Comparison of ENCODE assay signal across 1 cellular context in the genomic region with DNA sequence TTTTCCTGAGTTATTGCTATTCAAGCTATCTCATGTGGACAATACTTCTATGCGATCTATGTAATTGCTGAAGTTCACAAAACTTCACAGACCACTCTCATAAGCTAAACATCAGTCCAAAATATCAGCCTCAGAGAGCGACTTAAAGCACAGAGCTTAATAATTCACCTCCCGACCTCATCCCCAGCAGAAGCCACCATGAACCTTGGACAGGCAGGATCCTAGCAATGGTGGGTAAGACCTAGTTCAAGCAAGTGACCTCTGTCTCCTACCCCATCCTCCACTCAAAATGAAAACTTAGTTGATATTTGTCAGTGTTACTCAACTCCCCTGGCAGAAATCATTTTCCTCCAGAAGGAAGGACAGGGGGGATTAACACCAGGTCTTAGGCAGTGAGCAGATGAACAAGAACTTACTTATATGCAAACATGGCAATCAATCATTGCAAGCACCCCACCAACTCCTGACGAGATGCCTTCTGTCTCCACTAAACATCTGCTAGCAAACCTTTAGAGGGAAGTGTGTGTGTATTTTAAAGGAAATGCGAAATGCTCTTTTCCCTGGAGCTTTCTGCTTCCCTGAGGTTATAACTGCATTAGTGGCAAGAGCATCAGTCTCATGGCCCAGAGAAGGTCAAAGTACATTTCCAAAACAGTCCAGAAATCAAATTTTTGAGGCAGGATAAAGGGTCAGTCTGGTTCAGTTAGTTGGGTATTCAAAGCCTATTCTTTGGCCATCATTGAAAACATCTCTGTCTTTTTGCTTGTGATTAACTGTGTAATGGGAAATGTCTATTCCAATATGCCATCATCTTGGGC.
A peak's percentile ranks its signal among the peaks of the same experiment; 100 is the strongest.
TF ChIP-seq lines count a peak whose summit lies in the region.

No MANE protein-coding gene starts in this region.

TF ChIP-seq in HepG2, 621 proteins besides CTCF, POLR2A, EP300 and RAD21 (continued from another document and continues in another):
- TF ChIP-seq KIAA2018 (CRISPR knock-in tag; IDR thresholded peaks at IDR 0.05; ENCODE audit: borderline replicate concordance) (no peak), ZNF879 (CRISPR knock-in tag; IDR thresholded peaks at IDR 0.05) (no peak), SNAPC5 (CRISPR knock-in tag; IDR thresholded peaks at IDR 0.05; ENCODE audit: borderline replicate concordance) (no peak), MXI1 (IDR thresholded peaks at IDR 0.05; ENCODE audit: borderline replicate concordance, low read depth, low read length) (no peak), AGO1 (IDR thresholded peaks at IDR 0.05; ENCODE audit: low read depth, low read length, poor library complexity, severe bottlenecking) (no peak), HIC2 (CRISPR knock-in tag; IDR thresholded peaks at IDR 0.05; ENCODE audit: low read depth) (no peak), ZNF780A (CRISPR knock-in tag; IDR thresholded peaks at IDR 0.05) (no peak), ZNF598 (CRISPR knock-in tag; IDR thresholded peaks at IDR 0.05; ENCODE audit: borderline replicate concordance) (no peak), SP1 (IDR thresholded peaks at IDR 0.05) (no peak), SP1 (CRISPR knock-in tag; IDR thresholded peaks at IDR 0.05) (no peak), HDAC2 (CRISPR knock-in tag; IDR thresholded peaks at IDR 0.05) (no peak; the same call in none of the 2 replicates), NFYC (CRISPR knock-in tag; IDR thresholded peaks at IDR 0.05) (no peak), ZNF484 (CRISPR knock-in tag; IDR thresholded peaks at IDR 0.05; ENCODE audit: borderline replicate concordance, low read depth) (no peak), KAT2B (IDR thresholded peaks at IDR 0.05; ENCODE audit: borderline replicate concordance, low read depth, low read length) (no peak), ZNF800 (CRISPR knock-in tag; IDR thresholded peaks at IDR 0.05) (no peak), ESRRA (CRISPR knock-in tag; IDR thresholded peaks at IDR 0.05; ENCODE audit: low read depth) (peak; percentile 83), ZFP41 (CRISPR knock-in tag; IDR thresholded peaks at IDR 0.05; ENCODE audit: borderline replicate concordance) (no peak), USF2 (IDR thresholded peaks at IDR 0.05; ENCODE audit: low read depth, low read length) (no peak), USF2 (CRISPR knock-in tag; IDR thresholded peaks at IDR 0.05; ENCODE audit: borderline replicate concordance) (no peak), ZNF761 (CRISPR knock-in tag; conservative IDR thresholded peaks at IDR 0.05) (peak; percentile 43; the same call in 1 of the 2 replicates), RXRB (CRISPR knock-in tag; IDR thresholded peaks at IDR 0.05; ENCODE audit: borderline replicate concordance) (peak; percentile 86), GTF3A (CRISPR knock-in tag; conservative IDR thresholded peaks at IDR 0.05) (no peak), ZNF672 (CRISPR knock-in tag; IDR thresholded peaks at IDR 0.05) (no peak)
- TF ChIP-seq, protein P1, sequence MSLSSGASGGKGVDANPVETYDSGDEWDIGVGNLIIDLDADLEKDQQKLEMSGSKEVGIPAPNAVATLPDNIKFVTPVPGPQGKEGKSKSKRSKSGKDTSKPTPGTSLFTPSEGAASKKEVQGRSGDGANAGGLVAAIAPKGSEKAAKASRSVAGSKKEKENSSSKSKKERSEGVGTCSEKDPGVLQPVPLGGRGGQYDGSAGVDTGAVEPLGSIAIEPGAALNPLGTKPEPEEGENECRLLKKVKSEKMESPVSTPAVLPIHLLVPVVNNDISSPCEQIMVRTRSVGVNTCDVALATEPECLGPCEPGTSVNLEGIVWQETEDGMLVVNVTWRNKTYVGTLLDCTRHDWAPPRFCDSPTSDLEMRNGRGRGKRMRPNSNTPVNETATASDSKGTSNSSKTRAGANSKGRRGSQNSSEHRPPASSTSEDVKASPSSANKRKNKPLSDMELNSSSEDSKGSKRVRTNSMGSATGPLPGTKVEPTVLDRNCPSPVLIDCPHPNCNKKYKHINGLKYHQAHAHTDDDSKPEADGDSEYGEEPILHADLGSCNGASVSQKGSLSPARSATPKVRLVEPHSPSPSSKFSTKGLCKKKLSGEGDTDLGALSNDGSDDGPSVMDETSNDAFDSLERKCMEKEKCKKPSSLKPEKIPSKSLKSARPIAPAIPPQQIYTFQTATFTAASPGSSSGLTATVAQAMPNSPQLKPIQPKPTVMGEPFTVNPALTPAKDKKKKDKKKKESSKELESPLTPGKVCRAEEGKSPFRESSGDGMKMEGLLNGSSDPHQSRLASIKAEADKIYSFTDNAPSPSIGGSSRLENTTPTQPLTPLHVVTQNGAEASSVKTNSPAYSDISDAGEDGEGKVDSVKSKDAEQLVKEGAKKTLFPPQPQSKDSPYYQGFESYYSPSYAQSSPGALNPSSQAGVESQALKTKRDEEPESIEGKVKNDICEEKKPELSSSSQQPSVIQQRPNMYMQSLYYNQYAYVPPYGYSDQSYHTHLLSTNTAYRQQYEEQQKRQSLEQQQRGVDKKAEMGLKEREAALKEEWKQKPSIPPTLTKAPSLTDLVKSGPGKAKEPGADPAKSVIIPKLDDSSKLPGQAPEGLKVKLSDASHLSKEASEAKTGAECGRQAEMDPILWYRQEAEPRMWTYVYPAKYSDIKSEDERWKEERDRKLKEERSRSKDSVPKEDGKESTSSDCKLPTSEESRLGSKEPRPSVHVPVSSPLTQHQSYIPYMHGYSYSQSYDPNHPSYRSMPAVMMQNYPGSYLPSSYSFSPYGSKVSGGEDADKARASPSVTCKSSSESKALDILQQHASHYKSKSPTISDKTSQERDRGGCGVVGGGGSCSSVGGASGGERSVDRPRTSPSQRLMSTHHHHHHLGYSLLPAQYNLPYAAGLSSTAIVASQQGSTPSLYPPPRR (CRISPR knock-in tag; IDR thresholded peaks at IDR 0.05; ENCODE audit: borderline replicate concordance), result peak; percentile 65; the same call in 1 of the 2 replicates
- TF ChIP-seq, protein P2, sequence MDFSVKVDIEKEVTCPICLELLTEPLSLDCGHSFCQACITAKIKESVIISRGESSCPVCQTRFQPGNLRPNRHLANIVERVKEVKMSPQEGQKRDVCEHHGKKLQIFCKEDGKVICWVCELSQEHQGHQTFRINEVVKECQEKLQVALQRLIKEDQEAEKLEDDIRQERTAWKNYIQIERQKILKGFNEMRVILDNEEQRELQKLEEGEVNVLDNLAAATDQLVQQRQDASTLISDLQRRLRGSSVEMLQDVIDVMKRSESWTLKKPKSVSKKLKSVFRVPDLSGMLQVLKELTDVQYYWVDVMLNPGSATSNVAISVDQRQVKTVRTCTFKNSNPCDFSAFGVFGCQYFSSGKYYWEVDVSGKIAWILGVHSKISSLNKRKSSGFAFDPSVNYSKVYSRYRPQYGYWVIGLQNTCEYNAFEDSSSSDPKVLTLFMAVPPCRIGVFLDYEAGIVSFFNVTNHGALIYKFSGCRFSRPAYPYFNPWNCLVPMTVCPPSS (IDR thresholded peaks at IDR 0.05), result no peak
- TF ChIP-seq, protein P3, sequence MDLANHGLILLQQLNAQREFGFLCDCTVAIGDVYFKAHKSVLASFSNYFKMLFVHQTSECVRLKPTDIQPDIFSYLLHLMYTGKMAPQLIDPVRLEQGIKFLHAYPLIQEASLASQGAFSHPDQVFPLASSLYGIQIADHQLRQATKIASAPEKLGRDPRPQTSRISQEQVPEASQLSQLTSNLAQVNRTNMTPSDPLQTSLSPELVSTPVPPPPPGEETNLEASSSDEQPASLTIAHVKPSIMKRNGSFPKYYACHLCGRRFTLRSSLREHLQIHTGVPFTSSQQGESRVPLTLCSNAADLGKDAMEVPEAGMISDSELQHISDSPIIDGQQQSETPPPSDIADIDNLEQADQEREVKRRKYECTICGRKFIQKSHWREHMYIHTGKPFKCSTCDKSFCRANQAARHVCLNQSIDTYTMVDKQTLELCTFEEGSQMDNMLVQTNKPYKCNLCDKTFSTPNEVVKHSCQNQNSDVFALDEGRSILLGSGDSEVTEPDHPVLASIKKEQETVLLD (CRISPR knock-in tag; IDR thresholded peaks at IDR 0.05; ENCODE audit: low read depth), result no peak
- TF ChIP-seq, protein P4, sequence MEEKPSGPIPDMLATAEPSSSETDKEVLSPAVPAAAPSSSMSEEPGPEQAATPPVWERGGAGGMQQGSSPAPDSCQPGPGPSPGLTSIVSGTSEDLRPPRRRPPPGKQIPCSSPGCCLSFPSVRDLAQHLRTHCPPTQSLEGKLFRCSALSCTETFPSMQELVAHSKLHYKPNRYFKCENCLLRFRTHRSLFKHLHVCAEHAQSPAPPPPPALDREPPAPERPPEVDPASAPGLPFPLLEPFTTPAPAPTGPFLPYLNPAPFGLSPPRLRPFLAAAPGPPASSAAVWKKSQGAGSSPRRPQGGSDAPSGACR (CRISPR knock-in tag; IDR thresholded peaks at IDR 0.05), result no peak; the same call in 1 of the 2 replicates
